ENCODE assay signal across 10 cellular contexts in genomic region chr18:13221821-13222220, GRCh38. TPM values are rescaled to one million over a fixed set of nuclear protein-coding genes. Genes with fewer than 3 reads are reported as not detected.
DNase-seq lines count a peak whose midpoint lies in the region; ATAC-seq and TF ChIP-seq lines count a peak whose summit lies in the region.
"Had no signal": no experiment of that assay in that cellular context is flagged by ENCODE, and none has a peak within 500 bp of the region (broad histone marks: within the 10 kb centered on the region; RNA-seq: fewer than 3 reads in every experiment).

No MANE protein-coding gene starts in this region.

- no peak overlapping the region for H3K9ac ChIP-seq in fibroblast of lung (ENCODE audit: insufficient read depth, low read length)

- TF ChIP-seq CTCF in fibroblast of lung (conservative IDR thresholded peaks at IDR 0.05 in 1 of 2, IDR thresholded peaks at IDR 0.05 in 1 of 2; ENCODE audit: low read depth in 1 of 2, low read length in 2 of 2) = no peak

- H3K36me3 Mint-ChIP-seq in T-helper 17 cell (ENCODE audit: low read depth) = peaks cover 2% of the 10 kb centered on the region

- H3K27me3 ChIP-seq in fibroblast of lung (ENCODE audit: control insufficient read depth, insufficient read depth, low read length) = peaks cover 28% of the 10 kb centered on the region

- no peak overlapping the region for H3K4me3 ChIP-seq in fibroblast of lung (replicated peaks in 1 of 4; ENCODE audit: control extremely low read depth in 1 of 4, insufficient read depth in 1 of 4, low read depth in 3 of 4, low read length in 4 of 4)

- H3K27ac Mint-ChIP-seq in T-helper 17 cell = no peak overlapping the region
- H3K27ac Mint-ChIP-seq: effector memory CD8-positive, alpha-beta T cell had no signal

- ATAC-seq in T-helper 17 cell = no peak
- ATAC-seq: effector memory CD8-positive, alpha-beta T cell had no signal

- H2AFZ ChIP-seq in fibroblast of lung (ENCODE audit: low read length) = no peak overlapping the region

- H3K27ac ChIP-seq in fibroblast of lung (ENCODE audit: insufficient read depth, low read length) = no peak overlapping the region

- no peaks in the 10 kb centered on the region for H3K36me3 ChIP-seq in fibroblast of lung (ENCODE audit: control insufficient read depth, insufficient read depth, low read length)

- H3K9me3 ChIP-seq in fibroblast of lung (ENCODE audit: control insufficient read depth, insufficient read depth, low read depth, low read length) = no peaks in the 10 kb centered on the region
- no peaks in the 10 kb centered on the region for H3K9me3 ChIP-seq in T-helper 17 cell (ENCODE audit: control insufficient read depth, low read length, poor library complexity, severe bottlenecking)

- H3K4me1 ChIP-seq in fibroblast of lung (ENCODE audit: control insufficient read depth, extremely low read depth, insufficient read depth, low read length) = no peaks in the 10 kb centered on the region

- H3K79me2 ChIP-seq in fibroblast of lung (ENCODE audit: control insufficient read depth, insufficient read depth, low read length) = no peaks in the 10 kb centered on the region

- peaks cover 6% of the 10 kb centered on the region for H3K27me3 Mint-ChIP-seq in T-helper 17 cell

- H3K4me2 ChIP-seq in fibroblast of lung (ENCODE audit: extremely low read depth, insufficient read depth, low read length) = no peak overlapping the region

- no peak overlapping the region for H3K4me3 Mint-ChIP-seq in T-helper 17 cell
- H3K4me3 Mint-ChIP-seq: effector memory CD8-positive, alpha-beta T cell had no signal

- DNase-seq in COLO668 (lab: John Stamatoyannopoulos, UW; ENCODE audit: unreplicated experiment) = peak; percentile 66
- peak; percentile 52 for DNase-seq in NCI-H345 treated with DMSO at 0.1 percent for 48 hours (lab: John Stamatoyannopoulos, UW; ENCODE audit: unreplicated experiment)
- DNase-seq in fibroblast of lung (ENCODE audit: low read depth in 2 of 2) = peak; percentile 62 to 75
- peak; percentile 92 for DNase-seq in posterior vena cava (ENCODE audit: low spot score)
- no peak for DNase-seq in activated CD4-positive, alpha-beta T cell treated with anti-CD3 and anti-CD28 coated beads, Interleukin-2, amount 50 U/mL, for 1 hour
- DNase-seq in Kasumi-1 (lab: John Stamatoyannopoulos, UW) = no peak
- no peak for DNase-seq in T-helper 17 cell
- no peak for DNase-seq in stimulated activated CD4-positive, alpha-beta T cell treated with anti-CD3 and anti-CD28 coated beads, Interleukin-2, amount 100 ng/mL, for 48 hours
- DNase-seq: activated CD8-positive, alpha-beta memory T cell treated with anti-CD3 and anti-CD28 coated beads, Interleukin-2, amount 50 U/mL, for 4 hours; effector memory CD8-positive, alpha-beta T cell had no signal

- H4K20me1 ChIP-seq in fibroblast of lung (ENCODE audit: control insufficient read depth, extremely low read depth, insufficient read depth, low read length) = no peaks in the 10 kb centered on the region

- H3K4me1 Mint-ChIP-seq in T-helper 17 cell = peaks cover 23% of the 10 kb centered on the region

- intact Hi-C loops in posterior vena cava (cut with DNase I) = no loop called here

RNA-seq across cellular contexts. Expression of gene LDLRAD4, which starts 3.3 kb away (rescaled TPM):
- under 0.01 TPM in 1 of 2 replicates, not detected in the other for total RNA-seq in fibroblast of lung
- polyA plus RNA-seq in fibroblast of lung = not detected in 2 replicates
- polyA plus RNA-seq in fibroblast of lung (2012) = not detected in 2 replicates
- polyA minus RNA-seq in fibroblast of lung (ENCODE audit: low replicate concordance) = not detected in 2 replicates
- 10 to 100 TPM; 52.3 to 74.8 TPM for total RNA-seq in posterior vena cava
- total RNA-seq in T-helper 17 cell = 100 to 1,000 TPM; 112 to 120 TPM

Comparison
In these comparisons a context has a peak if more than half of its experiments do, and no peak if none do; other contexts are left out.
1. DNase-seq: peak in COLO668 (single experiment), NCI-H345 treated with DMSO at 0.1 percent for 48 hours (single experiment), fibroblast of lung (2 of 2) and posterior vena cava (single experiment); none in activated CD4-positive, alpha-beta T cell treated with anti-CD3 and anti-CD28 coated beads, Interleukin-2, amount 50 U/mL, for 1 hour (single experiment), Kasumi-1 (0 of 2), T-helper 17 cell (0 of 3) and stimulated activated CD4-positive, alpha-beta T cell treated with anti-CD3 and anti-CD28 coated beads, Interleukin-2, amount 100 ng/mL, for 48 hours (0 of 2).
2. RNA of gene LDLRAD4, which starts 3.3 kb away (total RNA-seq): 112 to 120 TPM in T-helper 17 cell and 52.3 to 74.8 TPM in posterior vena cava; under 0.01 TPM in fibroblast of lung; every median in the first group is over 10 times any median in the second.